1 cellular context compared by ENCODE assay signal in the genomic region with DNA sequence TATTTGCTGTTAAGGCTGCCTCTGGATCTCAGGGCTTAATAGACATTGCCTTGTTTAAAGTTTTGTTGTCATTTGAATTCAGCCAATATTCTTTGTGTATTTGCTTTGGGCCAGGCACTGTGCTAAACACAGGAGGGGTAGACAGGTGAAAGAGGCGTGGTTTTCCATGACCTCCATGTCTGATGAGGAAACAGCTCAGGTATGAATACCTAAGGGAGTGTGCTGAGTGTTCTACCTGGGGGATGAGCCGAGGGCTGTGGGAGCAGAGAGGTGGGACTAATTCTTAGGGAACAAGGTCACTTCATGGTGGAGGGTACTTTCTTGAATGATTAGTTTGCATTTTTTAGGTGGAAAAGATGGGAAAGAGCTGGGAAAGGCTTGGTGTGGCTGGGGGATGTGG.
TF ChIP-seq lines count a peak whose summit lies in the region.

No MANE protein-coding gene starts in this region.

TF ChIP-seq in WTC11, 78 proteins besides CTCF, POLR2A, EP300 and RAD21 (continued from another document):
- TF ChIP-seq, protein P1, sequence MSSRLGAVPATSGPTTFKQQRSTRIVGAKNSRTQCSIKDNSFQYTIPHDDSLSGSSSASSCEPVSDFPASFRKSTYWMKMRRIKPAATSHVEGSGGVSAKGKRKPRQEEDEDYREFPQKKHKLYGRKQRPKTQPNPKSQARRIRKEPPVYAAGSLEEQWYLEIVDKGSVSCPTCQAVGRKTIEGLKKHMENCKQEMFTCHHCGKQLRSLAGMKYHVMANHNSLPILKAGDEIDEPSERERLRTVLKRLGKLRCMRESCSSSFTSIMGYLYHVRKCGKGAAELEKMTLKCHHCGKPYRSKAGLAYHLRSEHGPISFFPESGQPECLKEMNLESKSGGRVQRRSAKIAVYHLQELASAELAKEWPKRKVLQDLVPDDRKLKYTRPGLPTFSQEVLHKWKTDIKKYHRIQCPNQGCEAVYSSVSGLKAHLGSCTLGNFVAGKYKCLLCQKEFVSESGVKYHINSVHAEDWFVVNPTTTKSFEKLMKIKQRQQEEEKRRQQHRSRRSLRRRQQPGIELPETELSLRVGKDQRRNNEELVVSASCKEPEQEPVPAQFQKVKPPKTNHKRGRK (CRISPR knock-in tag; IDR thresholded peaks at IDR 0.05; ENCODE audit: borderline replicate concordance) = no peak
- no peak for TF ChIP-seq FOXP1 (CRISPR knock-in tag; IDR thresholded peaks at IDR 0.05; ENCODE audit: borderline replicate concordance)
- TF ChIP-seq, protein P2, sequence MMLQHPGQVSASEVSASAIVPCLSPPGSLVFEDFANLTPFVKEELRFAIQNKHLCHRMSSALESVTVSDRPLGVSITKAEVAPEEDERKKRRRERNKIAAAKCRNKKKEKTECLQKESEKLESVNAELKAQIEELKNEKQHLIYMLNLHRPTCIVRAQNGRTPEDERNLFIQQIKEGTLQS (CRISPR knock-in tag; conservative IDR thresholded peaks at IDR 0.05) = no peak
TF ChIP-seq in WTC11: peak in this region for 0.
